Comparison of ENCODE assay signal across 22 cellular contexts in genomic region chr2:32938934-32939333, GRCh38. TPM values are rescaled to one million over a fixed set of nuclear protein-coding genes. Genes with fewer than 3 reads are reported as not detected.
DNase-seq lines count a peak whose midpoint lies in the region; ATAC-seq and TF ChIP-seq lines count a peak whose summit lies in the region.
"Had no signal": no experiment of that assay in that cellular context is flagged by ENCODE, and none has a peak within 500 bp of the region (broad histone marks: within the 10 kb centered on the region; RNA-seq: fewer than 3 reads in every experiment).

No MANE protein-coding gene starts in this region.

- TF ChIP-seq CTCF in OCI-LY3 (IDR thresholded peaks at IDR 0.05; ENCODE audit: low read depth, low read length), result no peak

- no peak overlapping the region for H4K8ac ChIP-seq in trophoblast cell (ENCODE audit: low read depth, low read length)

- no peaks in the 10 kb centered on the region for H3K9me3 ChIP-seq in OCI-LY3 (ENCODE audit: insufficient read depth, low read length)
- H3K9me3 ChIP-seq in iPS-20b (ENCODE audit: insufficient read depth, low read depth, low read length), result no peaks in the 10 kb centered on the region
- H3K9me3 ChIP-seq in trophoblast cell (ENCODE audit: insufficient read depth, low read depth, low read length), result no peaks in the 10 kb centered on the region

- H4K20me1 ChIP-seq in OCI-LY3 (ENCODE audit: insufficient read depth, low read length), result no peaks in the 10 kb centered on the region

- H3K4ac ChIP-seq in trophoblast cell (ENCODE audit: low read depth, low read length), result no peak overlapping the region

- H2AFZ ChIP-seq in OCI-LY3 (ENCODE audit: low read depth, low read length), result 0 out of 2 replicates have a peak overlapping the region, but pooled peaks have one; percentile 41
- H2AFZ ChIP-seq in trophoblast cell (ENCODE audit: insufficient read depth, low read length, poor library complexity), result no peak overlapping the region

- H3K4me1 ChIP-seq in OCI-LY3 (ENCODE audit: low read length), result peaks cover 14% of the 10 kb centered on the region
- peaks cover 32% of the 10 kb centered on the region for H3K4me1 ChIP-seq in iPS-20b (ENCODE audit: insufficient read depth, low read length)
- H3K4me1 ChIP-seq in trophoblast cell (ENCODE audit: control insufficient read depth in 1 of 2, insufficient read depth in 2 of 2, low read length in 2 of 2), result peaks cover 8 to 12% of the 10 kb centered on the region in 2 experiments

- H3K4me3 Mint-ChIP-seq in stimulated activated effector memory CD8-positive, alpha-beta T cell treated with anti-CD3 and anti-CD28 coated beads, Interleukin-12 subunit alpha, Interleukin-12 subunit beta, amount 100 ng/mL, for 72 hours, result no peak overlapping the region
- H3K4me3 Mint-ChIP-seq: CD8-positive, alpha-beta T cell had no signal

- no peak overlapping the region for H2BK120ac ChIP-seq in trophoblast cell (ENCODE audit: insufficient read depth, low read length, poor library complexity)

- no peak overlapping the region for H3K14ac ChIP-seq in trophoblast cell (ENCODE audit: low read length)

- H3K23ac ChIP-seq in trophoblast cell (ENCODE audit: low read length), result no peak overlapping the region

- no peak for ATAC-seq in GM19395 (IDR thresholded peaks at IDR 0.05; ENCODE audit: unreplicated experiment)
- no peak for ATAC-seq in stimulated activated effector memory CD8-positive, alpha-beta T cell treated with anti-CD3 and anti-CD28 coated beads, Interleukin-12 subunit alpha, Interleukin-12 subunit beta, amount 100 ng/mL, for 72 hours
- ATAC-seq: CD8-positive, alpha-beta T cell had no signal

- no peak overlapping the region for H3K18ac ChIP-seq in trophoblast cell (ENCODE audit: low read length)

- H3K27me3 ChIP-seq in OCI-LY3 (ENCODE audit: low read depth, low read length) (no peaks in the 10 kb centered on the region), iPS-20b (ENCODE audit: insufficient read depth, low read length) (no peaks in the 10 kb centered on the region), trophoblast cell (ENCODE audit: insufficient read depth, low read length) (no peaks in the 10 kb centered on the region)

- peaks cover 13% of the 10 kb centered on the region for H3K79me1 ChIP-seq in trophoblast cell (ENCODE audit: low read length)

- H2AK5ac ChIP-seq in trophoblast cell (ENCODE audit: low read length), result no peak overlapping the region

- no peak overlapping the region for H2BK12ac ChIP-seq in trophoblast cell (ENCODE audit: low read length)

- no peaks in the 10 kb centered on the region for H3K36me3 Mint-ChIP-seq in stimulated activated effector memory CD8-positive, alpha-beta T cell treated with anti-CD3 and anti-CD28 coated beads, Interleukin-12 subunit alpha, Interleukin-12 subunit beta, amount 100 ng/mL, for 72 hours
- H3K36me3 Mint-ChIP-seq: CD8-positive, alpha-beta T cell had no signal

- WGBS in trophoblast cell (ENCODE audit: extremely low coverage, insufficient coverage, insufficient read length), result no CpG with 5 or more reads among the region's 3 CpGs

- H2BK5ac ChIP-seq in trophoblast cell (ENCODE audit: low read depth, low read length, poor library complexity), result no peak overlapping the region

- no peak overlapping the region for H4K91ac ChIP-seq in trophoblast cell (ENCODE audit: low read depth, low read length)

- H3K9ac ChIP-seq in OCI-LY3 (ENCODE audit: low read length), result no peak overlapping the region
- peak overlapping the region; percentile 54; the same call in 1 of the 2 replicates for H3K9ac ChIP-seq in iPS-20b (ENCODE audit: low read depth, low read length)
- no peak overlapping the region for H3K9ac ChIP-seq in trophoblast cell (ENCODE audit: low read length)

- H3K36me3 ChIP-seq in OCI-LY3 (replicated peaks; ENCODE audit: low read depth, low read length) (no peaks in the 10 kb centered on the region), iPS-20b (ENCODE audit: insufficient read depth, low read depth, low read length) (no peaks in the 10 kb centered on the region), trophoblast cell (ENCODE audit: control insufficient read depth in 1 of 2, insufficient read depth in 2 of 2, low read length in 2 of 2) (no peaks in the 10 kb centered on the region)

- H3K4me3 ChIP-seq in OCI-LY3 (ENCODE audit: low read length) (no peak overlapping the region), iPS-20b (ENCODE audit: low read length) (0 out of 2 replicates have a peak overlapping the region, but pooled peaks have one; percentile 43), trophoblast cell (ENCODE audit: low read depth, low read length) (no peak overlapping the region)

- peak; percentile 50 for DNase-seq in NCI-H2171 treated with DMSO at 0.1 percent for 48 hours (lab: John Stamatoyannopoulos, UW)
- no peak for DNase-seq in NCI-H2171 (lab: John Stamatoyannopoulos, UW)
- no peak for DNase-seq in trophoblast cell
- no peak for DNase-seq in stimulated activated effector memory CD8-positive, alpha-beta T cell treated with anti-CD3 and anti-CD28 coated beads, Interleukin-12 subunit alpha, Interleukin-12 subunit beta, amount 100 ng/mL, for 72 hours (ENCODE audit: low spot score in 2 of 2)
- no peak for DNase-seq in GM19238 (ENCODE audit: insufficient read length, low spot score)
- DNase-seq: AML-193; C1 segment of cervical spinal cord; CD8-positive, alpha-beta T cell; DMS53; GDM1; NCI-H1092; NCI-H1436; NCI-H187 treated with DMSO at 0.1 percent for 48 hours; NCI-H2107; NCI-H446; NCI-H526; SHP77 treated with DMSO at 0.1 percent for 48 hours had no signal

- H3K4me1 Mint-ChIP-seq in stimulated activated effector memory CD8-positive, alpha-beta T cell treated with anti-CD3 and anti-CD28 coated beads, Interleukin-12 subunit alpha, Interleukin-12 subunit beta, amount 100 ng/mL, for 72 hours, result no peaks in the 10 kb centered on the region

- H3K4me2 ChIP-seq in OCI-LY3 (ENCODE audit: low read length) (0 out of 2 replicates have a peak overlapping the region, but pooled peaks have one; percentile 22), trophoblast cell (ENCODE audit: low read length) (no peak overlapping the region)

- H3K27ac Mint-ChIP-seq in stimulated activated effector memory CD8-positive, alpha-beta T cell treated with anti-CD3 and anti-CD28 coated beads, Interleukin-12 subunit alpha, Interleukin-12 subunit beta, amount 100 ng/mL, for 72 hours, result no peak overlapping the region
- H3K27ac Mint-ChIP-seq: CD8-positive, alpha-beta T cell had no signal

- H4K12ac ChIP-seq in trophoblast cell (ENCODE audit: low read depth, low read length), result no peak overlapping the region

- H3K27ac ChIP-seq in OCI-LY3 (ENCODE audit: low read length), result no peak overlapping the region
- no peak overlapping the region for H3K27ac ChIP-seq in iPS-20b (ENCODE audit: low read length)
- peak overlapping the region; percentile 33 for H3K27ac ChIP-seq in trophoblast cell (ENCODE audit: low read depth, low read length)
- H3K27ac ChIP-seq: RWPE1, SK-N-MC had no signal

- no peaks in the 10 kb centered on the region for H3K79me2 ChIP-seq in OCI-LY3 (ENCODE audit: low read length)
- no peaks in the 10 kb centered on the region for H3K79me2 ChIP-seq in trophoblast cell (ENCODE audit: control insufficient read depth, insufficient read depth, low read length, poor library complexity)

- no peaks in the 10 kb centered on the region for H3K9me3 Mint-ChIP-seq in stimulated activated effector memory CD8-positive, alpha-beta T cell treated with anti-CD3 and anti-CD28 coated beads, Interleukin-12 subunit alpha, Interleukin-12 subunit beta, amount 100 ng/mL, for 72 hours
- H3K9me3 Mint-ChIP-seq: CD8-positive, alpha-beta T cell had no signal

RNA-seq across cellular contexts. Expression of gene LTBP1, which starts 7.8 kb away (rescaled TPM):
- polyA plus RNA-seq in trophoblast cell (2013), result 26.6 and 27.0 TPM in 2 replicates
